ENCODE assay signal across 1 cellular context in the genomic region with DNA sequence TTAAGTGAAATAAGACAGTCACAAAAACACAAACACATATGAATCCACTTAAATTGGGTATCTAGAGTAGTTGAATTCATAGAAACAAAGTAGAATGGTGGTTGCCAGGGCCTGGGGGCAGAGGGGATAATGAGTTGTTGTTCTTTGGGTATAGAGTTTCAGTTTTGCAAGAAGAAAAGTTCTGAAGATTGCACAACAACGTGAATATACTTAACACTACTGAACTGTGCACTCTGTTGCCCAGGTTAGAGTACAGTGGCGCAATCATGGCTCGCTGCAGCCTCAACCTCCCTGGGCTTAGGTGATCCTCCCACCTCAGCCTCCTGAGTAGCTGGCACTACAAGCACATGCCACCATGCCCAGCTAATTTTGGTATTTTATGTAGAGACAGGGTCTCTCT.
A peak's percentile ranks its signal among the peaks of the same experiment; 100 is the strongest.
TF ChIP-seq lines count a peak whose summit lies in the region.

No MANE protein-coding gene starts in this region.

TF ChIP-seq in HEK293, 187 proteins besides CTCF, POLR2A, EP300 and RAD21 (continued from another document):
- TF ChIP-seq, protein P1, sequence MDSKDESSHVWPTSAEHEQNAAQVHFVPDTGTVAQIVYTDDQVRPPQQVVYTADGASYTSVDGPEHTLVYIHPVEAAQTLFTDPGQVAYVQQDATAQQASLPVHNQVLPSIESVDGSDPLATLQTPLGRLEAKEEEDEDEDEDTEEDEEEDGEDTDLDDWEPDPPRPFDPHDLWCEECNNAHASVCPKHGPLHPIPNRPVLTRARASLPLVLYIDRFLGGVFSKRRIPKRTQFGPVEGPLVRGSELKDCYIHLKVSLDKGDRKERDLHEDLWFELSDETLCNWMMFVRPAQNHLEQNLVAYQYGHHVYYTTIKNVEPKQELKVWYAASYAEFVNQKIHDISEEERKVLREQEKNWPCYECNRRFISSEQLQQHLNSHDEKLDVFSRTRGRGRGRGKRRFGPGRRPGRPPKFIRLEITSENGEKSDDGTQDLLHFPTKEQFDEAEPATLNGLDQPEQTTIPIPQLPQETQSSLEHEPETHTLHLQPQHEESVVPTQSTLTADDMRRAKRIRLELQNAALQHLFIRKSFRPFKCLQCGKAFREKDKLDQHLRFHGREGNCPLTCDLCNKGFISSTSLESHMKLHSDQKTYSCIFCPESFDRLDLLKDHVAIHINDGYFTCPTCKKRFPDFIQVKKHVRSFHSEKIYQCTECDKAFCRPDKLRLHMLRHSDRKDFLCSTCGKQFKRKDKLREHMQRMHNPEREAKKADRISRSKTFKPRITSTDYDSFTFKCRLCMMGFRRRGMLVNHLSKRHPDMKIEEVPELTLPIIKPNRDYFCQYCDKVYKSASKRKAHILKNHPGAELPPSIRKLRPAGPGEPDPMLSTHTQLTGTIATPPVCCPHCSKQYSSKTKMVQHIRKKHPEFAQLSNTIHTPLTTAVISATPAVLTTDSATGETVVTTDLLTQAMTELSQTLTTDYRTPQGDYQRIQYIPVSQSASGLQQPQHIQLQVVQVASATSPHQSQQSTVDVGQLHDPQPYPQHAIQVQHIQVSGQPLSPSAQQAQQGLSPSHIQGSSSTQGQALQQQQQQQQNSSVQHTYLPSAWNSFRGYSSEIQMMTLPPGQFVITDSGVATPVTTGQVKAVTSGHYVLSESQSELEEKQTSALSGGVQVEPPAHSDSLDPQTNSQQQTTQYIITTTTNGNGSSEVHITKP (tag by site-specific recombination; IDR thresholded peaks at IDR 0.05) = no peak
- TF ChIP-seq ZSCAN23 (tag by site-specific recombination; IDR thresholded peaks at IDR 0.05) (no peak), ZNF426 (tag by site-specific recombination; IDR thresholded peaks at IDR 0.05) (no peak), ZNF302 (tag by site-specific recombination; IDR thresholded peaks at IDR 0.05; ENCODE audit: low read depth) (no peak), MYNN (tag by site-specific recombination; IDR thresholded peaks at IDR 0.05; ENCODE audit: borderline replicate concordance) (no peak), GLIS2 (tag by site-specific recombination; IDR thresholded peaks at IDR 0.05) (no peak), ZNF350 (tag by site-specific recombination; IDR thresholded peaks at IDR 0.05) (no peak), ZXDB (tag by site-specific recombination; IDR thresholded peaks at IDR 0.05) (peak; percentile 69)
